ENCODE assay signal across 8 cellular contexts in genomic region chr16:89973235-89973634, GRCh38. TPM values are rescaled to one million over a fixed set of nuclear protein-coding genes. Genes with fewer than 3 reads are reported as not detected.
DNase-seq lines count a peak whose midpoint lies in the region; ATAC-seq and TF ChIP-seq lines count a peak whose summit lies in the region.

No MANE protein-coding gene starts in this region.

- peaks cover 0 to 3% (median 0%) of the 10 kb centered on the region in 9 donors for H3K9me3 Mint-ChIP-seq in naive thymus-derived CD8-positive, alpha-beta T cell

- peak overlapping the region; percentile 94 to 96 for H3K27ac ChIP-seq in coronary artery

- H3K4me3 Mint-ChIP-seq in naive thymus-derived CD8-positive, alpha-beta T cell, result peak overlapping the region; percentile 96 to 99 (median 98)

- POLR2A ChIA-PET in naive thymus-derived CD8-positive, alpha-beta T cell (lab: Charles Lee), result interaction anchor here (0.6 to 1.9 kb wide), 6 partner anchors 24 to 410 kb away, joined by 3 to 5 read pairs (median 4); partner anchors contain the start of gene TCF25

- DNase-seq in AG10803 (ENCODE audit: low read depth) (no peak), coronary artery (ENCODE audit: low spot score) (no peak), H4 (ENCODE audit: low spot score) (no peak), NCI-H146 treated with DMSO at 0.1 percent for 48 hours (lab: John Stamatoyannopoulos, UW; ENCODE audit: unreplicated experiment) (no peak), NCI-H2227 (lab: John Stamatoyannopoulos, UW; ENCODE audit: unreplicated experiment) (no peak)
- no peak for DNase-seq in Jurkat, Clone E6-1 (ENCODE audit: low read depth, low spot score)
- DNase-seq in naive thymus-derived CD8-positive, alpha-beta T cell, result no peak
- DNase-seq in NK-92 treated with Interleukin-12 subunit alpha and Interleukin-12 subunit beta, amount 100 ng/mL, for 24 hours (lab: John Stamatoyannopoulos, UW), result no peak

- peak overlapping the region; percentile 92 for H3K4me3 ChIP-seq in AG10803 (ENCODE audit: low read length)
- peak overlapping the region; percentile 93 for H3K4me3 ChIP-seq in Jurkat, Clone E6-1 (ENCODE audit: low read length)
- peak overlapping the region; percentile 97 for H3K4me3 ChIP-seq in coronary artery

- H3K4me1 Mint-ChIP-seq in naive thymus-derived CD8-positive, alpha-beta T cell, result peaks cover 13 to 54% (median 35%) of the 10 kb centered on the region in 4 donors

- H3K27me3 Mint-ChIP-seq in naive thymus-derived CD8-positive, alpha-beta T cell, result no peaks in the 10 kb centered on the region

- H3K27ac Mint-ChIP-seq in naive thymus-derived CD8-positive, alpha-beta T cell, result peak overlapping the region; percentile 94 to 97 (median 96)

- TF ChIP-seq CTCF in AG10803 (conservative IDR thresholded peaks at IDR 0.05; ENCODE audit: low read length) (no peak), coronary artery (IDR thresholded peaks at IDR 0.05) (no peak)

- H3K36me3 Mint-ChIP-seq in naive thymus-derived CD8-positive, alpha-beta T cell, result peaks cover 0 to 9% (median 4%) of the 10 kb centered on the region in 3 donors

- ATAC-seq in naive thymus-derived CD8-positive, alpha-beta T cell, result no peak

RNA-seq across cellular contexts. Expression of gene DEF8, which starts 24.7 kb away (rescaled TPM):
- 47.1 TPM for polyA plus RNA-seq in Jurkat, Clone E6-1 (2012; ENCODE audit: insufficient read depth, insufficient read length)
- 10 to 100 TPM; 44.3 to 48.1 TPM for total RNA-seq in naive thymus-derived CD8-positive, alpha-beta T cell
- 10 to 100 TPM; 21.5 to 26.3 (median 25.8) TPM for polyA plus RNA-seq in naive thymus-derived CD8-positive, alpha-beta T cell
- total RNA-seq in H4 (2014; rRNA removed; shearing (Covaris generic)), result 53.9 and 68.6 TPM in 2 replicates

RNA-seq across cellular contexts. Expression of gene DBNDD1, which starts 46.0 kb away (rescaled TPM):
- 3.5 TPM for polyA plus RNA-seq in Jurkat, Clone E6-1 (2012; ENCODE audit: insufficient read depth, insufficient read length)
- under 1 TPM; 0.57 to 0.99 TPM for total RNA-seq in naive thymus-derived CD8-positive, alpha-beta T cell
- polyA plus RNA-seq in naive thymus-derived CD8-positive, alpha-beta T cell, result 1 to 10 TPM; 2.8 to 3.5 (median 3.3) TPM
- total RNA-seq in H4 (2014; rRNA removed; shearing (Covaris generic)), result 8.7 and 11.7 TPM in 2 replicates

RNA-seq across cellular contexts. Expression of gene TUBB3, which starts 50.1 kb away (rescaled TPM):
- polyA plus RNA-seq in Jurkat, Clone E6-1 (2012; ENCODE audit: insufficient read depth, insufficient read length), result 21.3 TPM
- under 1 TPM in 1 of 2 experiments, not detected in 1; 0.31 TPM for total RNA-seq in naive thymus-derived CD8-positive, alpha-beta T cell
- not detected for polyA plus RNA-seq in naive thymus-derived CD8-positive, alpha-beta T cell
- total RNA-seq in H4 (2014; rRNA removed; shearing (Covaris generic)), result 217 and 304 TPM in 2 replicates

RNA-seq across cellular contexts. Expression of gene MC1R, which starts 54.6 kb away (rescaled TPM):
- 4.5 TPM for polyA plus RNA-seq in Jurkat, Clone E6-1 (2012; ENCODE audit: insufficient read depth, insufficient read length)
- total RNA-seq in naive thymus-derived CD8-positive, alpha-beta T cell, result 10 to 100 TPM; 10.2 to 10.3 TPM
- under 1 TPM in 1 of 3 donors, not detected in 2; 0.63 TPM for polyA plus RNA-seq in naive thymus-derived CD8-positive, alpha-beta T cell
- 1.1 and 1.8 TPM in 2 replicates for total RNA-seq in H4 (2014; rRNA removed; shearing (Covaris generic))

Comparison
In these comparisons a context has a peak if more than half of its experiments do, and no peak if none do; other contexts are left out.
1. RNA of gene TUBB3, which starts 50.1 kb away (total RNA-seq): 217 to 304 TPM in H4; 0.31 TPM in naive thymus-derived CD8-positive, alpha-beta T cell; every median in the first group is over 100 times any median in the second.
2. Peak in every context shown above with its lines, with median percentiles within 50 percentile points of each other: H3K4me3 ChIP-seq.